4 cellular contexts compared by ENCODE assay signal in the genomic region with DNA sequence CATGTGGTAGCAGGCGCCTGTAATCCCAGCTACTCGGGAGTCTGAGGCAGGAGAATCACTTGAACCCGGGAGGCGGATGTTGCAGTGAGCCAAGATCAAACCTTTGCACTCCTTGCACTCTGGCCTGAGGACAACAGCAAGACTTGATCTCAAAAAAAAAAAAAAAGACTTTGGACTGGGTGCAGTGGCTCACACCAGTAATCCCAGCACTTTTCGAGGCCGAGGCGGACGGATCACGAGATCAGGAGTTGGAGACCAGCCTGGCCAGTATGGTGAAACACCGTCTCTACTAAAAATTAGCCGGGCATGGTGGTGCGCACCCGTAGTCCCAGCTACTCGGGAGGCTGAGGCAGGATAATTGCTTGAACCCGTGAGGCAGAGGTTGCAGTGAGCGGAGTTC. TPM values are rescaled to one million over a fixed set of nuclear protein-coding genes. Genes with fewer than 3 reads are reported as not detected.
"Had no signal": no experiment of that assay in that cellular context is flagged by ENCODE, and none has a peak within 500 bp of the region (broad histone marks: within the 10 kb centered on the region; RNA-seq: fewer than 3 reads in every experiment).

No MANE protein-coding gene starts in this region.

RNA-seq across cellular contexts. Expression of gene SHBG, which starts 4.2 kb away (rescaled TPM):
- total RNA-seq: bronchial epithelial cell; natural killer cell treated with Interleukin-12 subunit alpha and Interleukin-12 subunit beta and Interleukin-15 and Interleukin-18, amount 100 ng/mL, for 72 hours; skeletal muscle tissue; thoracic aorta had no signal

RNA-seq across cellular contexts. Expression of gene ATP1B2, which starts 25.0 kb away (rescaled TPM):
- total RNA-seq: bronchial epithelial cell had no signal

RNA-seq across cellular contexts. Expression of gene SOX15, which starts 35.9 kb away (rescaled TPM):
- total RNA-seq: skeletal muscle tissue had no signal
